8 cellular contexts compared by ENCODE assay signal in the genomic region with DNA sequence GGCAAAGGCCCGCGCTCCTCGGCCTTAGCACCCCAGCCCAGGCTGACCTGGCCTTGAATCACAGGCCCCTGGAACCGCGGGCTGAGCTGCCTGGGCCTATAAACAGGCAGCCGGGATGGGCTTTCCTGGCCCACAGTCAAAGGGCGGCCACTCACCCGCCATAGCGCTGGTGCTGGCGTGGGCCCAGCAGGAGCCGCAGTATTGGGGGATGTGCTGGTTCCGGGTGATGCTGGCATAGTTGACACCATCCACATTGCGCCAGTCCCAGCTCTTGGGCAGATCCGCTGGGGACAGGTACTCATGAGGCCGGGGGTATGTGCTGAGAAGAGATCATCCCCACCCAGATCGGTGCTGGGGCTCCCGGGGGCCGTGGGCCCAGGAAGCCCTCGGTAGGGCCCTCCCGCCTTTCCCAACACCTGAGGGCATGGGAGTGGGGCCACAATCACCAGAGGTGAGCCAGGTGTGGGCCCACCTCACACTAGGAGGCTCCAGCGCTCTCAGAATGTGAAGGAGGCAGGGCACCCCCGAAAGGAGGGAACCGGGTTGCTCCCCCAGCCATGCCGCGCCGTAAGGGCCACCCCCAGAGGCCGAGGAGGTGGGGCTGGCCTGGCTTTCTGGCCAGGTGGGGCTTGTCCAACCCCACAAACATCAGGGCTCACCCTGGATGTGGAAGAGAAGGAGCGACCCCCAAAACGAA. TPM values are rescaled to one million over a fixed set of nuclear protein-coding genes. Genes with fewer than 3 reads are reported as not detected.
DNase-seq lines count a peak whose midpoint lies in the region; ATAC-seq and TF ChIP-seq lines count a peak whose summit lies in the region.

No MANE protein-coding gene starts in this region.

- ATAC-seq in mucosa of descending colon (peak; percentile 35), GM19035 (IDR thresholded peaks at IDR 0.05; ENCODE audit: unreplicated experiment) (no peak), HG02870 (IDR thresholded peaks at IDR 0.05; ENCODE audit: unreplicated experiment) (no peak)

- H3K9me3 ChIP-seq in MG63 (no peaks in the 10 kb centered on the region), duodenal mucosa (ENCODE audit: control insufficient read depth in 1 of 2, low read length in 2 of 2) (no peaks in the 10 kb centered on the region), mucosa of descending colon (no peaks in the 10 kb centered on the region)

- TF ChIP-seq CTCF in mucosa of descending colon (IDR thresholded peaks at IDR 0.05), result no peak

- DNase-seq in CD1c-positive myeloid dendritic cell (ENCODE audit: extremely low spot score) (peak; percentile 38), MG63 (peak; percentile 72), mucosa of descending colon (peak; percentile 45 to 77 (median 75)), GM19238 (ENCODE audit: insufficient read length, low spot score) (no peak), NCI-H2107 (lab: John Stamatoyannopoulos, UW) (no peak)

- H3K27ac ChIP-seq in duodenal mucosa (ENCODE audit: low read depth, low read length), result peak overlapping the region; percentile 80

- H3K36me3 ChIP-seq in MG63, result peaks cover 50% of the 10 kb centered on the region
- H3K36me3 ChIP-seq in duodenal mucosa (ENCODE audit: control insufficient read depth in 1 of 2, insufficient read depth in 2 of 2, low read length in 2 of 2), result peaks cover 9 to 28% of the 10 kb centered on the region in 2 donors
- peaks cover under 1% of the 10 kb centered on the region for H3K36me3 ChIP-seq in mucosa of descending colon (ENCODE audit: low read depth)

- no peaks in the 10 kb centered on the region for H3K27me3 ChIP-seq in MG63
- H3K27me3 ChIP-seq in duodenal mucosa (ENCODE audit: control insufficient read depth in 1 of 2, insufficient read depth in 2 of 2, low read length in 2 of 2), result no peaks in the 10 kb centered on the region

- H3K4me3 ChIP-seq in MG63, result peak overlapping the region; percentile 95
- H3K4me3 ChIP-seq in duodenal mucosa (ENCODE audit: low read depth in 1 of 2, low read length in 2 of 2), result peak overlapping the region; percentile 84 to 89
- peak overlapping the region; percentile 59 for H3K4me3 ChIP-seq in mucosa of descending colon

- H3K4me1 ChIP-seq in duodenal mucosa (ENCODE audit: control insufficient read depth in 1 of 2, insufficient read depth in 2 of 2, low read length in 2 of 2) (peaks cover 54 to 62% of the 10 kb centered on the region in 2 donors), mucosa of descending colon (ENCODE audit: low read depth) (peaks cover 32% of the 10 kb centered on the region)

- intact Hi-C loops in mucosa of descending colon (cut with DNase I, micrococcal nuclease), result no loop called here

- H3K9ac ChIP-seq in duodenal mucosa (ENCODE audit: low read depth in 1 of 2, low read length in 2 of 2), result peak overlapping the region; percentile 95 to 96

RNA-seq across cellular contexts. Expression of a gene that starts 0.7 kb away (rescaled TPM):
- 445 and 487 TPM in 2 replicates for total RNA-seq in MG63 (2014; rRNA removed; shearing (Covaris generic); ENCODE audit: low replicate concordance)
- total RNA-seq in mucosa of descending colon, result 100 to 1,000 TPM; 269 to 272 (median 271) TPM

RNA-seq across cellular contexts. Expression of a gene that starts 12.9 kb away (rescaled TPM):
- total RNA-seq in MG63 (2014; rRNA removed; shearing (Covaris generic); ENCODE audit: low replicate concordance), result not detected in 2 replicates
- total RNA-seq in mucosa of descending colon, result not detected

RNA-seq across cellular contexts. Expression of a gene that starts 25.3 kb away (rescaled TPM):
- total RNA-seq in MG63 (2014; rRNA removed; shearing (Covaris generic); ENCODE audit: low replicate concordance), result 72.4 and 80.7 TPM in 2 replicates
- total RNA-seq in mucosa of descending colon, result 10 to 100 TPM; 47.9 to 51.7 (median 50.0) TPM

RNA-seq across cellular contexts. Expression of a gene that starts 25.8 kb away (rescaled TPM):
- 32.4 and 44.2 TPM in 2 replicates for total RNA-seq in MG63 (2014; rRNA removed; shearing (Covaris generic); ENCODE audit: low replicate concordance)
- total RNA-seq in mucosa of descending colon, result 10 to 100 TPM; 65.4 to 76.1 (median 71.3) TPM

RNA-seq across cellular contexts. Expression of a gene that starts 36.3 kb away (rescaled TPM):
- 177 and 205 TPM in 2 replicates for total RNA-seq in MG63 (2014; rRNA removed; shearing (Covaris generic); ENCODE audit: low replicate concordance)
- total RNA-seq in mucosa of descending colon, result 100 to 1,000 TPM in 2 of 3 donors, 10 to 100 TPM in 1; 82.3 to 142 (median 121) TPM

Comparison
In these comparisons a context has a peak if more than half of its experiments do, and no peak if none do; other contexts are left out.
1. DNase-seq: peak in CD1c-positive myeloid dendritic cell (single experiment), MG63 (single experiment) and mucosa of descending colon (3 of 3); none in GM19238 (single experiment) and NCI-H2107 (single experiment).
2. Peak in every context shown above with its lines, with median percentiles within 50 percentile points of each other: H3K4me3 ChIP-seq.